1 cellular context compared by ENCODE assay signal in the genomic region with DNA sequence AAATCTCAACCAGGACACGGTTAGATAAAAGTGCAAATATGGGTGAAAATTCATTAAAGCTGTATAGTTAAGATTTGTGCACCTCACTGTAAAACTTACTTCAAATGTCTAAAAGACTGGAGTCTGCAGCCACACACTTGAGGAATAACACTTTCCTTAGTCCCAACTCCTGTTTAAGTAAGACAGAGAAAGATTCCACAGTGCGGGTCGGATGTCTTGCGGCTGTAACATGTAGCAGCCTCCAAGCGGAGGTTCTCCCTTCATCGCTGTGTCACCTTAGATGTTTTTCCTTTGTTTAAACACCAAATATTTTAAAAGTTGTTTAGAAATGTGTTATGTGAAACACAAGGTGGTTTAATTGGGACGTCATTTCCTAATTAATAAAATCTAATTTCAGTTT.
TF ChIP-seq lines count a peak whose summit lies in the region.

No MANE protein-coding gene starts in this region.

TF ChIP-seq in GM12878, 131 proteins besides CTCF, POLR2A, EP300 and RAD21:
- TF ChIP-seq SUZ12 (IDR thresholded peaks at IDR 0.05; ENCODE audit: unreplicated experiment), result no peak
- TF ChIP-seq KLF5 (IDR thresholded peaks at IDR 0.05; ENCODE audit: partially characterized antibody), result no peak
- no peak for TF ChIP-seq SIN3A (IDR thresholded peaks at IDR 0.05; ENCODE audit: low read depth, low read length)
- no peak for TF ChIP-seq PAX8 (IDR thresholded peaks at IDR 0.05)
- no peak for TF ChIP-seq SRF (IDR thresholded peaks at IDR 0.05; ENCODE audit: low read depth in 2 of 2, low read length in 2 of 2)
- TF ChIP-seq CBX3 (IDR thresholded peaks at IDR 0.05; ENCODE audit: borderline replicate concordance, low read depth), result no peak
- TF ChIP-seq, protein P1, sequence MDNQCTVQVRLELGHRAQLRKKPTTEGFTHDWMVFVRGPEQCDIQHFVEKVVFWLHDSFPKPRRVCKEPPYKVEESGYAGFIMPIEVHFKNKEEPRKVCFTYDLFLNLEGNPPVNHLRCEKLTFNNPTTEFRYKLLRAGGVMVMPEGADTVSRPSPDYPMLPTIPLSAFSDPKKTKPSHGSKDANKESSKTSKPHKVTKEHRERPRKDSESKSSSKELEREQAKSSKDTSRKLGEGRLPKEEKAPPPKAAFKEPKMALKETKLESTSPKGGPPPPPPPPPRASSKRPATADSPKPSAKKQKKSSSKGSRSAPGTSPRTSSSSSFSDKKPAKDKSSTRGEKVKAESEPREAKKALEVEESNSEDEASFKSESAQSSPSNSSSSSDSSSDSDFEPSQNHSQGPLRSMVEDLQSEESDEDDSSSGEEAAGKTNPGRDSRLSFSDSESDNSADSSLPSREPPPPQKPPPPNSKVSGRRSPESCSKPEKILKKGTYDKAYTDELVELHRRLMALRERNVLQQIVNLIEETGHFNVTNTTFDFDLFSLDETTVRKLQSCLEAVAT (IDR thresholded peaks at IDR 0.05), result no peak
- TF ChIP-seq MTA2 (IDR thresholded peaks at IDR 0.05; ENCODE audit: low read depth), result no peak
- no peak for TF ChIP-seq TCF12 (IDR thresholded peaks at IDR 0.05; ENCODE audit: low read depth, low read length)
- TF ChIP-seq TARDBP (IDR thresholded peaks at IDR 0.05; ENCODE audit: borderline replicate concordance), result no peak
- TF ChIP-seq, protein P2, sequence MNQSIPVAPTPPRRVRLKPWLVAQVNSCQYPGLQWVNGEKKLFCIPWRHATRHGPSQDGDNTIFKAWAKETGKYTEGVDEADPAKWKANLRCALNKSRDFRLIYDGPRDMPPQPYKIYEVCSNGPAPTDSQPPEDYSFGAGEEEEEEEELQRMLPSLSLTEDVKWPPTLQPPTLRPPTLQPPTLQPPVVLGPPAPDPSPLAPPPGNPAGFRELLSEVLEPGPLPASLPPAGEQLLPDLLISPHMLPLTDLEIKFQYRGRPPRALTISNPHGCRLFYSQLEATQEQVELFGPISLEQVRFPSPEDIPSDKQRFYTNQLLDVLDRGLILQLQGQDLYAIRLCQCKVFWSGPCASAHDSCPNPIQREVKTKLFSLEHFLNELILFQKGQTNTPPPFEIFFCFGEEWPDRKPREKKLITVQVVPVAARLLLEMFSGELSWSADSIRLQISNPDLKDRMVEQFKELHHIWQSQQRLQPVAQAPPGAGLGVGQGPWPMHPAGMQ (IDR thresholded peaks at IDR 0.05; ENCODE audit: borderline replicate concordance), result no peak
- no peak for TF ChIP-seq POLR2AphosphoS2 (IDR thresholded peaks at IDR 0.05; ENCODE audit: low read depth, low read length)
- TF ChIP-seq ATF7 (IDR thresholded peaks at IDR 0.05; ENCODE audit: low read depth), result no peak
- TF ChIP-seq BCL11A (IDR thresholded peaks at IDR 0.05; ENCODE audit: low read depth, low read length), result no peak
- no peak for TF ChIP-seq BACH1 (IDR thresholded peaks at IDR 0.05; ENCODE audit: borderline replicate concordance)
- TF ChIP-seq NR2F1 (conservative IDR thresholded peaks at IDR 0.05), result no peak
- TF ChIP-seq EED (IDR thresholded peaks at IDR 0.05; ENCODE audit: low read depth), result no peak
